ENCODE assay signal across 2 cellular contexts in genomic region chr20:34093895-34094294, GRCh38.
TF ChIP-seq lines count a peak whose summit lies in the region.

No MANE protein-coding gene starts in this region.

TF ChIP-seq in SK-N-SH, 30 proteins besides CTCF, POLR2A, EP300 and RAD21:
- TF ChIP-seq, protein P1, sequence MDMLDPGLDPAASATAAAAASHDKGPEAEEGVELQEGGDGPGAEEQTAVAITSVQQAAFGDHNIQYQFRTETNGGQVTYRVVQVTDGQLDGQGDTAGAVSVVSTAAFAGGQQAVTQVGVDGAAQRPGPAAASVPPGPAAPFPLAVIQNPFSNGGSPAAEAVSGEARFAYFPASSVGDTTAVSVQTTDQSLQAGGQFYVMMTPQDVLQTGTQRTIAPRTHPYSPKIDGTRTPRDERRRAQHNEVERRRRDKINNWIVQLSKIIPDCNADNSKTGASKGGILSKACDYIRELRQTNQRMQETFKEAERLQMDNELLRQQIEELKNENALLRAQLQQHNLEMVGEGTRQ (IDR thresholded peaks at IDR 0.05; ENCODE audit: borderline replicate concordance, low read depth, low read length): no peak
- TF ChIP-seq TAF1 (IDR thresholded peaks at IDR 0.05; ENCODE audit: borderline replicate concordance, low read depth, low read length): no peak
- TF ChIP-seq POLR2AphosphoS5 (IDR thresholded peaks at IDR 0.05; ENCODE audit: low read depth, low read length): 0 out of 2 replicates have a peak, but pooled peaks have one; percentile 22
- no peak for TF ChIP-seq MEF2A (IDR thresholded peaks at IDR 0.05; ENCODE audit: borderline replicate concordance, low read depth)

TF ChIP-seq in SK-N-SH treated with all-trans-retinoic acid at 6 μM for 48 hours, 23 proteins besides CTCF, POLR2A, EP300 and RAD21:
- no peak for TF ChIP-seq PPARA (CRISPR knock-in tag; IDR thresholded peaks at IDR 0.05; ENCODE audit: borderline replicate concordance)
- TF ChIP-seq, protein P2, sequence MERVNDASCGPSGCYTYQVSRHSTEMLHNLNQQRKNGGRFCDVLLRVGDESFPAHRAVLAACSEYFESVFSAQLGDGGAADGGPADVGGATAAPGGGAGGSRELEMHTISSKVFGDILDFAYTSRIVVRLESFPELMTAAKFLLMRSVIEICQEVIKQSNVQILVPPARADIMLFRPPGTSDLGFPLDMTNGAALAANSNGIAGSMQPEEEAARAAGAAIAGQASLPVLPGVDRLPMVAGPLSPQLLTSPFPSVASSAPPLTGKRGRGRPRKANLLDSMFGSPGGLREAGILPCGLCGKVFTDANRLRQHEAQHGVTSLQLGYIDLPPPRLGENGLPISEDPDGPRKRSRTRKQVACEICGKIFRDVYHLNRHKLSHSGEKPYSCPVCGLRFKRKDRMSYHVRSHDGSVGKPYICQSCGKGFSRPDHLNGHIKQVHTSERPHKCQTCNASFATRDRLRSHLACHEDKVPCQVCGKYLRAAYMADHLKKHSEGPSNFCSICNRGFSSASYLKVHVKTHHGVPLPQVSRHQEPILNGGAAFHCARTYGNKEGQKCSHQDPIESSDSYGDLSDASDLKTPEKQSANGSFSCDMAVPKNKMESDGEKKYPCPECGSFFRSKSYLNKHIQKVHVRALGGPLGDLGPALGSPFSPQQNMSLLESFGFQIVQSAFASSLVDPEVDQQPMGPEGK (CRISPR knock-in tag; IDR thresholded peaks at IDR 0.05; ENCODE audit: borderline replicate concordance): no peak
- TF ChIP-seq ZC3H10 (CRISPR knock-in tag; IDR thresholded peaks at IDR 0.05): no peak
- TF ChIP-seq SNAI2 (CRISPR knock-in tag; IDR thresholded peaks at IDR 0.05): no peak
- no peak for TF ChIP-seq TCF4 (CRISPR knock-in tag; IDR thresholded peaks at IDR 0.05; ENCODE audit: borderline replicate concordance)
- TF ChIP-seq ARNTL (CRISPR knock-in tag; IDR thresholded peaks at IDR 0.05; ENCODE audit: borderline replicate concordance, low read depth): no peak
- TF ChIP-seq ZFP30 (CRISPR knock-in tag; IDR thresholded peaks at IDR 0.05): no peak
- TF ChIP-seq, protein P3, sequence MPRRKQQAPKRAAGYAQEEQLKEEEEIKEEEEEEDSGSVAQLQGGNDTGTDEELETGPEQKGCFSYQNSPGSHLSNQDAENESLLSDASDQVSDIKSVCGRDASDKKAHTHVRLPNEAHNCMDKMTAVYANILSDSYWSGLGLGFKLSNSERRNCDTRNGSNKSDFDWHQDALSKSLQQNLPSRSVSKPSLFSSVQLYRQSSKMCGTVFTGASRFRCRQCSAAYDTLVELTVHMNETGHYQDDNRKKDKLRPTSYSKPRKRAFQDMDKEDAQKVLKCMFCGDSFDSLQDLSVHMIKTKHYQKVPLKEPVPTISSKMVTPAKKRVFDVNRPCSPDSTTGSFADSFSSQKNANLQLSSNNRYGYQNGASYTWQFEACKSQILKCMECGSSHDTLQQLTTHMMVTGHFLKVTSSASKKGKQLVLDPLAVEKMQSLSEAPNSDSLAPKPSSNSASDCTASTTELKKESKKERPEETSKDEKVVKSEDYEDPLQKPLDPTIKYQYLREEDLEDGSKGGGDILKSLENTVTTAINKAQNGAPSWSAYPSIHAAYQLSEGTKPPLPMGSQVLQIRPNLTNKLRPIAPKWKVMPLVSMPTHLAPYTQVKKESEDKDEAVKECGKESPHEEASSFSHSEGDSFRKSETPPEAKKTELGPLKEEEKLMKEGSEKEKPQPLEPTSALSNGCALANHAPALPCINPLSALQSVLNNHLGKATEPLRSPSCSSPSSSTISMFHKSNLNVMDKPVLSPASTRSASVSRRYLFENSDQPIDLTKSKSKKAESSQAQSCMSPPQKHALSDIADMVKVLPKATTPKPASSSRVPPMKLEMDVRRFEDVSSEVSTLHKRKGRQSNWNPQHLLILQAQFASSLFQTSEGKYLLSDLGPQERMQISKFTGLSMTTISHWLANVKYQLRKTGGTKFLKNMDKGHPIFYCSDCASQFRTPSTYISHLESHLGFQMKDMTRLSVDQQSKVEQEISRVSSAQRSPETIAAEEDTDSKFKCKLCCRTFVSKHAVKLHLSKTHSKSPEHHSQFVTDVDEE (CRISPR knock-in tag; IDR thresholded peaks at IDR 0.05): no peak
- TF ChIP-seq OSR1 (CRISPR knock-in tag; IDR thresholded peaks at IDR 0.05): no peak
- TF ChIP-seq ISL1 (CRISPR knock-in tag; IDR thresholded peaks at IDR 0.05): no peak
- no peak for TF ChIP-seq RARB (CRISPR knock-in tag; IDR thresholded peaks at IDR 0.05)
- TF ChIP-seq, protein P4, sequence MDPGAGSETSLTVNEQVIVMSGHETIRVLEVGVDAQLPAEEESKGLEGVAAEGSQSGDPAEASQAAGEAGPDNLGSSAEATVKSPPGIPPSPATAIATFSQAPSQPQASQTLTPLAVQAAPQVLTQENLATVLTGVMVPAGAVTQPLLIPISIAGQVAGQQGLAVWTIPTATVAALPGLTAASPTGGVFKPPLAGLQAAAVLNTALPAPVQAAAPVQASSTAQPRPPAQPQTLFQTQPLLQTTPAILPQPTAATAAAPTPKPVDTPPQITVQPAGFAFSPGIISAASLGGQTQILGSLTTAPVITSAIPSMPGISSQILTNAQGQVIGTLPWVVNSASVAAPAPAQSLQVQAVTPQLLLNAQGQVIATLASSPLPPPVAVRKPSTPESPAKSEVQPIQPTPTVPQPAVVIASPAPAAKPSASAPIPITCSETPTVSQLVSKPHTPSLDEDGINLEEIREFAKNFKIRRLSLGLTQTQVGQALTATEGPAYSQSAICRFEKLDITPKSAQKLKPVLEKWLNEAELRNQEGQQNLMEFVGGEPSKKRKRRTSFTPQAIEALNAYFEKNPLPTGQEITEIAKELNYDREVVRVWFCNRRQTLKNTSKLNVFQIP (CRISPR knock-in tag; IDR thresholded peaks at IDR 0.05; ENCODE audit: borderline replicate concordance, low read depth): no peak
- no peak for TF ChIP-seq BACH2 (CRISPR knock-in tag; IDR thresholded peaks at IDR 0.05; ENCODE audit: borderline replicate concordance)
- TF ChIP-seq, protein P5, sequence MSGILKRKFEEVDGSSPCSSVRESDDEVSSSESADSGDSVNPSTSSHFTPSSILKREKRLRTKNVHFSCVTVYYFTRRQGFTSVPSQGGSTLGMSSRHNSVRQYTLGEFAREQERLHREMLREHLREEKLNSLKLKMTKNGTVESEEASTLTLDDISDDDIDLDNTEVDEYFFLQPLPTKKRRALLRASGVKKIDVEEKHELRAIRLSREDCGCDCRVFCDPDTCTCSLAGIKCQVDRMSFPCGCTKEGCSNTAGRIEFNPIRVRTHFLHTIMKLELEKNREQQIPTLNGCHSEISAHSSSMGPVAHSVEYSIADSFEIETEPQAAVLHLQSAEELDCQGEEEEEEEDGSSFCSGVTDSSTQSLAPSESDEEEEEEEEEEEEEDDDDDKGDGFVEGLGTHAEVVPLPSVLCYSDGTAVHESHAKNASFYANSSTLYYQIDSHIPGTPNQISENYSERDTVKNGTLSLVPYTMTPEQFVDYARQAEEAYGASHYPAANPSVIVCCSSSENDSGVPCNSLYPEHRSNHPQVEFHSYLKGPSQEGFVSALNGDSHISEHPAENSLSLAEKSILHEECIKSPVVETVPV (CRISPR knock-in tag; IDR thresholded peaks at IDR 0.05): no peak
